In the genomic region with DNA sequence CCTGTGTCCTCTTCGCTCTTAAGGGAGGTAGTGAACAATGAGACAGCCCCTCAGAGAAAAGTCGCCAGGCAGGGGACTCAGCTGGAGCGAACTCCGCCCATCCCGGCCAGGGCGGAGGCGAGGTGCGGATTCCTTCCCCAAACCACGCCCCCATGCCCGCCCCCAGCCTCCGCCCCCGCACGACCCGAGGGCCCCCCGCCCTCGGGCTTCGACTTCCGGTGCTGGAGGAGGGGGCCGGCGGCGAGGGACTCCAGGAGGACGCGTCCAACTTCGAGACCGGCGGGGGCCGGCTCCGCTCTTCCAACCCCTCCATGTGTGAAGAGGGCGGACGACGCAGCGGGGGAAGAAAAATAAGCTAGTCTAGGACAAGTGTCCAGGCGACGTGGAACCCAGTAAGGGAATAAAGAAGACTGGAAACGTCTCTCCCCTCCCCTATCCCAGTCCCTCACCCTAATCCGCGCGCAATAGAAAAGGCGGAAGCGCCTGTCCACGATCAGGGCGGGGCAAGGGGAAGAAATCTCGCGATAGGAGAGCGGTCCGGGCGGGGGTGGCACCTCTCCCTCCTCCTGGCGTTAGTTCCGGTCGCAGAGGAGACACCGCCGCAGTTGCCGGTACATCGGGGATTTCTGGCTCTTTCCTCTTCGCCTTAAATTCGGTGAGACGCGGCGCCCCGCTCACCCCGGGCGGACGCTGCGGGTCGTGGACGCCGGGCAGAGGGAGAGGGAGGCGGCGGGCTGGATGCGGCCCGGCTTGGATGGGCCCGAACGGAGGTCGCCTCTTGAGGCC, we compare ENCODE assay signal across 8 cellular contexts. TPM values are rescaled to one million over a fixed set of nuclear protein-coding genes. Genes with fewer than 3 reads are reported as not detected.
DNase-seq lines count a peak whose midpoint lies in the region; ATAC-seq and TF ChIP-seq lines count a peak whose summit lies in the region.

A gene (plus strand): TSS at position 575 of the 786 bp plus-strand sequence. CDS start 1,308 bp downstream, outside the sequence.

- H3K4me3 ChIP-seq in dorsolateral prefrontal cortex (peak within 1 kb of the TSS; percentile 72 to 100 (median 95)), right lobe of liver (peak within 1 kb of the TSS; percentile 87 to 96 (median 94))

- ATAC-seq in GM19438 (IDR thresholded peaks at IDR 0.05; ENCODE audit: low read depth, unreplicated experiment) (peak; percentile 77), HG03575 (IDR thresholded peaks at IDR 0.05; ENCODE audit: extremely low read depth, insufficient number of reproducible peaks, low FRiP score, unreplicated experiment) (peak; percentile 47), right lobe of liver (peak; percentile 87 to 95 (median 90))

- peak; percentile 98 for DNase-seq in CD1c-positive myeloid dendritic cell (ENCODE audit: extremely low spot score)
- DNase-seq in NCI-H82 treated with DMSO at 0.1 percent for 48 hours (lab: John Stamatoyannopoulos, UW; ENCODE audit: unreplicated experiment), result peak; percentile 91
- peak; percentile 98 for DNase-seq in activated CD4-positive, alpha-beta memory T cell treated with anti-CD3 and anti-CD28 coated beads for 36 hours
- peak; percentile 88 to 97 (median 95) for DNase-seq in dorsolateral prefrontal cortex
- peak; percentile 97 to 98 (median 98) for DNase-seq in right lobe of liver
- DNase-seq in stimulated activated CD4-positive, alpha-beta T cell treated with anti-CD3 and anti-CD28 coated beads, Interleukin-4, amount 100 ng/mL, for 4 hours, result peak; percentile 92 to 96

- POLR2A ChIA-PET in activated CD4-positive, alpha-beta memory T cell treated with anti-CD3 and anti-CD28 coated beads for 36 hours (lab: Charles Lee), result interaction anchor here (0.9 to 3.1 kb wide), 4 partner anchors 14 to 99 kb away, joined by 3 to 19 read pairs (median 5); a partner anchor contains a TSS

- peaks cover 37% of the 10 kb centered on the region for H3K36me3 Mint-ChIP-seq in activated CD4-positive, alpha-beta memory T cell treated with anti-CD3 and anti-CD28 coated beads for 36 hours

- peaks cover 1% of the 10 kb centered on the region for H3K27me3 Mint-ChIP-seq in activated CD4-positive, alpha-beta memory T cell treated with anti-CD3 and anti-CD28 coated beads for 36 hours

- no peaks in the 10 kb centered on the region for H3K27me3 ChIP-seq in dorsolateral prefrontal cortex
- no peaks in the 10 kb centered on the region for H3K27me3 ChIP-seq in right lobe of liver

- peak; percentile 98 for TF ChIP-seq POLR2A in right lobe of liver (IDR thresholded peaks at IDR 0.05)

- peaks cover 44% of the 10 kb centered on the region for H3K4me1 Mint-ChIP-seq in activated CD4-positive, alpha-beta memory T cell treated with anti-CD3 and anti-CD28 coated beads for 36 hours (ENCODE audit: low read depth)

- peaks cover 0 to 37% (median 11%) of the 10 kb centered on the region in 4 donors for H3K4me1 ChIP-seq in right lobe of liver

- intact Hi-C loops in activated CD4-positive, alpha-beta memory T cell treated with anti-CD3 and anti-CD28 coated beads for 36 hours (cut with micrococcal nuclease), result loop anchor here (1.0 to 5.0 kb wide), 8 partner anchors 13 to 1453 kb away; a partner anchor contains a TSS
- intact Hi-C loops in dorsolateral prefrontal cortex (cut with DNase I) (loop anchor here (1.0 to 10.0 kb wide), 7 partner anchors 51 to 287 kb away; a partner anchor contains a TSS), right lobe of liver (cut with DNase I) (no loop called here)

- WGBS in right lobe of liver (ENCODE audit: insufficient coverage, low coverage, low lambda C conversion rate, missing lambda C conversion rate), result 1% methylated on average over 17 of the region's 74 CpGs

- peak in 8 of 56 donors; percentile 3 to 41 (median 20) for TF ChIP-seq CTCF in dorsolateral prefrontal cortex (IDR thresholded peaks at IDR 0.05 in 54 of 56, conservative IDR thresholded peaks at IDR 0.05 in 2 of 56; ENCODE audit: low read depth in 1 of 56, partially characterized antibody in 56 of 56)
- no peak for TF ChIP-seq CTCF in right lobe of liver (IDR thresholded peaks at IDR 0.05)

- CTCF ChIA-PET in activated CD4-positive, alpha-beta memory T cell treated with anti-CD3 and anti-CD28 coated beads for 36 hours (lab: Charles Lee), result interaction anchor here (0.6 to 2.4 kb wide), 4 partner anchors 46 to 421 kb away, joined by 3 to 12 read pairs (median 3); no protein-coding TSS in a partner anchor

- H3K9me3 Mint-ChIP-seq in activated CD4-positive, alpha-beta memory T cell treated with anti-CD3 and anti-CD28 coated beads for 36 hours, result no peaks in the 10 kb centered on the region

- H3K27ac ChIP-seq in dorsolateral prefrontal cortex (peak within 1 kb of the TSS; percentile 84 to 100 (median 98)), right lobe of liver (peak within 1 kb of the TSS; percentile 96 to 97 (median 97))

- H3K9me3 ChIP-seq in right lobe of liver, result no peaks in the 10 kb centered on the region

- peaks cover 0 to 33% (median 15%) of the 10 kb centered on the region in 4 donors for H3K36me3 ChIP-seq in right lobe of liver

- H3K4me3 Mint-ChIP-seq in activated CD4-positive, alpha-beta memory T cell treated with anti-CD3 and anti-CD28 coated beads for 36 hours, result peak within 1 kb of the TSS; percentile 100

- H3K27ac Mint-ChIP-seq in activated CD4-positive, alpha-beta memory T cell treated with anti-CD3 and anti-CD28 coated beads for 36 hours, result peak within 1 kb of the TSS; percentile 100

RNA-seq across cellular contexts. Expression of the gene that starts here (rescaled TPM):
- 100 to 1,000 TPM; 416 to 423 TPM for total RNA-seq in activated CD4-positive, alpha-beta memory T cell treated with anti-CD3 and anti-CD28 coated beads for 36 hours
- total RNA-seq in dorsolateral prefrontal cortex, result 100 to 1,000 TPM in 98 of 120 experiments, 10 to 100 TPM in 22; 80.5 to 158 (median 116) TPM
- 100 to 1,000 TPM; 176 to 239 (median 210) TPM for total RNA-seq in right lobe of liver

Comparison
In these comparisons a context has a peak if more than half of its experiments do, and no peak if none do; other contexts are left out.
1. Peak in every context shown above with its lines: DNase-seq, ATAC-seq, H3K4me3 ChIP-seq and H3K27ac ChIP-seq.
2. intact Hi-C loops: an anchor here in activated CD4-positive, alpha-beta memory T cell treated with anti-CD3 and anti-CD28 coated beads for 36 hours (1.0 to 5.0 kb wide) and dorsolateral prefrontal cortex (1.0 to 10.0 kb wide); none called in right lobe of liver.